Comparison of ENCODE assay signal across 8 cellular contexts in genomic region chr2:183035298-183035953, GRCh38. TPM values are rescaled to one million over a fixed set of nuclear protein-coding genes. Genes with fewer than 3 reads are reported as not detected.
A peak's percentile ranks its signal among the peaks of the same experiment; 100 is the strongest.
DNase-seq lines count a peak whose midpoint lies in the region; ATAC-seq, FAIRE-seq and TF ChIP-seq lines count a peak whose summit lies in the region.

No MANE protein-coding gene starts in this region.

- peak overlapping the region in 3 of 5 donors; percentile 6 to 39 (median 26) for H3K4me3 Mint-ChIP-seq in immature natural killer cell
- H3K4me3 Mint-ChIP-seq in T-cell: peak overlapping the region in 1 of 3 donors; percentile 25

- H2AFZ ChIP-seq in K562 (ENCODE audit: low read depth, low read length): 0 out of 2 replicates have a peak overlapping the region, but pooled peaks have one; percentile 3

- intact Hi-C loops in left ventricle myocardium inferior (cut with micrococcal nuclease) (no loop called here), cardiac septum (cut with DNase I) (loop anchor here (5.0 kb wide), 1 partner anchor 53 kb away; no protein-coding TSS in a partner anchor), K562 (cut with micrococcal nuclease) (loop anchor here (5.0 kb wide), 1 partner anchor 1172 kb away; no protein-coding TSS in a partner anchor), uterus (cut with DNase I; ENCODE audit: low total_unique reads) (no loop called here)

- peaks cover 85% of the 10 kb centered on the region for H3K4me1 ChIP-seq in left ventricle myocardium inferior
- H3K4me1 ChIP-seq in K562 (replicated peaks in 1 of 2; ENCODE audit: control insufficient read depth in 2 of 2, insufficient read depth in 2 of 2, low read length in 2 of 2): peaks cover 16 to 31% of the 10 kb centered on the region in 2 experiments
- peaks cover 0 to 30% of the 10 kb centered on the region in 2 donors for H3K4me1 ChIP-seq in uterus

- 26% methylated on average over 2 of the region's 2 CpGs for WGBS in K562 (ENCODE audit: insufficient coverage, low coverage, missing lambda C conversion rate)

- TF ChIP-seq RAD21 in K562 (CRISPR knock-in tag; conservative IDR thresholded peaks at IDR 0.05 in 1 of 2, IDR thresholded peaks at IDR 0.05 in 1 of 2): no peak

- H3K9me3 Mint-ChIP-seq in immature natural killer cell (no peaks in the 10 kb centered on the region), T-cell (no peaks in the 10 kb centered on the region)

- peak overlapping the region; percentile 74 for H3K4me2 ChIP-seq in K562 (ENCODE audit: insufficient read depth, low read length)

- no peaks in the 10 kb centered on the region for H3K36me3 ChIP-seq in left ventricle myocardium inferior
- H3K36me3 ChIP-seq in K562 (ENCODE audit: control insufficient read depth, insufficient read depth, low read length): peaks cover 3% of the 10 kb centered on the region; the same call in 1 of the 3 replicates
- H3K36me3 ChIP-seq in uterus: no peaks in the 10 kb centered on the region

- H3K27ac ChIP-seq in left ventricle myocardium inferior (replicated peaks) (peak overlapping the region; percentile 98), K562 (ENCODE audit: extremely low read depth, low read depth, low read length) (peak overlapping the region; percentile 74), uterus (peak overlapping the region; percentile 97 to 99)

- H3K27ac Mint-ChIP-seq in immature natural killer cell (no peak overlapping the region), T-cell (no peak overlapping the region)

- peak overlapping the region in 1 of 2 experiments; percentile 82; a peak in 2 of 4 replicates for H3K9ac ChIP-seq in K562 (ENCODE audit: insufficient read depth in 1 of 2, low read depth in 2 of 2, low read length in 2 of 2)

- no peak for FAIRE-seq in K562 (lab: Jason Lieb, UNC)

- H3K9me1 ChIP-seq in K562 (ENCODE audit: control insufficient read depth, insufficient read depth, low read length): no peaks in the 10 kb centered on the region

- no peaks in the 10 kb centered on the region for H3K27me3 ChIP-seq in left ventricle myocardium inferior (ENCODE audit: low read depth)
- no peaks in the 10 kb centered on the region for H3K27me3 ChIP-seq in K562 (ENCODE audit: control insufficient read depth in 2 of 2, insufficient read depth in 2 of 2, low read length in 2 of 2)
- H3K27me3 ChIP-seq in uterus: no peaks in the 10 kb centered on the region

- H3K4me3 ChIP-seq in left ventricle myocardium inferior: peak overlapping the region; percentile 76
- peak overlapping the region; percentile 76 for H3K4me3 ChIP-seq in K562
- peak overlapping the region in 1 of 2 donors; percentile 90 for H3K4me3 ChIP-seq in uterus

- POLR2A ChIA-PET in K562 (lab: Yijun Ruan, JAX): interaction anchor here (1.4 to 2.7 kb wide), 3 partner anchors 11 to 22 kb away, joined by 3 to 16 read pairs (median 5); no protein-coding TSS in a partner anchor
- POLR2A ChIA-PET in T-cell (lab: Charles Lee): no interaction called here

- in situ Hi-C loops in K562 (cut with MboI) (no loop called here), ACHN (cut with HindIII; ENCODE audit: low pct_ligation_motif_present, low pct_unique_long_range_greater_than_20kb, low sequenced_read_pairs) (no loop called here)

- H3K79me2 ChIP-seq in K562 (ENCODE audit: control insufficient read depth, insufficient read depth, low read length): peaks cover 77% of the 10 kb centered on the region

- peaks cover 15 to 27% (median 22%) of the 10 kb centered on the region in 3 donors for H3K27me3 Mint-ChIP-seq in immature natural killer cell (ENCODE audit: low read depth in 3 of 3)
- H3K27me3 Mint-ChIP-seq in T-cell: peaks cover 37 to 39% of the 10 kb centered on the region in 2 donors

- CTCF ChIA-PET in K562 (lab: Yijun Ruan, JAX; ENCODE audit: low intra/inter-chr PET ratio) (interaction anchor here (0.6 kb wide), 1 partner anchor 97 kb away, joined by 4 read pairs; no protein-coding TSS in a partner anchor), T-cell (lab: Charles Lee) (no interaction called here)

- no peak for TF ChIP-seq POLR2A in K562 (conservative IDR thresholded peaks at IDR 0.05)
- no peak for TF ChIP-seq POLR2A in uterus (IDR thresholded peaks at IDR 0.05)

- no peaks in the 10 kb centered on the region for H4K20me1 ChIP-seq in K562 (replicated peaks; ENCODE audit: control insufficient read depth, insufficient read depth, low read length)

- no TSS peak for BruUV-seq in K562 (replicated peaks; lab: Mats Ljungman, UMichigan)

- TF ChIP-seq CTCF in left ventricle myocardium inferior (IDR thresholded peaks at IDR 0.05; ENCODE audit: borderline replicate concordance): no peak
- no peak for TF ChIP-seq CTCF in K562 (IDR thresholded peaks at IDR 0.05 in 2 of 3, conservative IDR thresholded peaks at IDR 0.05 in 1 of 3; ENCODE audit: insufficient read depth in 2 of 3, low read depth in 1 of 3, low read length in 3 of 3)
- TF ChIP-seq CTCF in uterus (IDR thresholded peaks at IDR 0.05): no peak

- H3K4me1 Mint-ChIP-seq in immature natural killer cell: peaks cover 32 to 37% of the 10 kb centered on the region in 2 donors
- H3K4me1 Mint-ChIP-seq in T-cell: peaks cover 32 to 45% (median 37%) of the 10 kb centered on the region in 3 donors

- DNase-seq in left ventricle myocardium inferior: no peak
- no peak for DNase-seq in cardiac septum (ENCODE audit: low spot score)
- DNase-seq in K562 (ENCODE audit: extremely low read depth in 1 of 4, low spot score in 3 of 4): peak in 1 of 4 experiments; percentile 47
- no peak for DNase-seq in immature natural killer cell
- DNase-seq in uterus: no peak
- DNase-seq in T-cell: no peak
- no peak for DNase-seq in ACHN

- no peaks in the 10 kb centered on the region for H3K36me3 Mint-ChIP-seq in immature natural killer cell
- H3K36me3 Mint-ChIP-seq in T-cell: no peaks in the 10 kb centered on the region

- ATAC-seq in K562: peak; percentile 27
- no peak for ATAC-seq in T-cell (replicated peaks in 1 of 4)
- ATAC-seq in GM21360 (IDR thresholded peaks at IDR 0.05; ENCODE audit: unreplicated experiment): no peak

- no peak for TF ChIP-seq EP300 in K562 (IDR thresholded peaks at IDR 0.05; ENCODE audit: low read length)

- H3K9me3 ChIP-seq in left ventricle myocardium inferior (replicated peaks): no peaks in the 10 kb centered on the region
- H3K9me3 ChIP-seq in K562 (replicated peaks; ENCODE audit: control insufficient read depth, insufficient read depth, low read depth, low read length): no peaks in the 10 kb centered on the region
- H3K9me3 ChIP-seq in uterus: no peaks in the 10 kb centered on the region

TF ChIP-seq in K562, 482 proteins besides CTCF, POLR2A, EP300 and RAD21 (continues in another document):
- peak; percentile 83; the same call in 1 of the 2 replicates for TF ChIP-seq MTA3 (IDR thresholded peaks at IDR 0.05; ENCODE audit: borderline replicate concordance)
- TF ChIP-seq SRSF3 (IDR thresholded peaks at IDR 0.05; ENCODE audit: insufficient read depth, low read length): no peak
- no peak for TF ChIP-seq ZBTB17 (CRISPR knock-in tag; IDR thresholded peaks at IDR 0.05)
- TF ChIP-seq ZNF766 (CRISPR knock-in tag; conservative IDR thresholded peaks at IDR 0.05): peak; percentile 87
- no peak for TF ChIP-seq ZBED1 (IDR thresholded peaks at IDR 0.05)
- TF ChIP-seq RNF2 (IDR thresholded peaks at IDR 0.05): no peak

RNA-seq across cellular contexts. Expression of gene NCKAP1, which starts 2.8 kb away (rescaled TPM):
- 142 TPM for total RNA-seq in left ventricle myocardium inferior
- 153 TPM for total RNA-seq in cardiac septum
- total RNA-seq in K562 (2011; cell fraction: chromatin; rRNA removed; ENCODE audit: low replicate concordance): 95.8 and 462 TPM in 2 replicates
- 43.0 and 60.9 TPM in 2 replicates for total RNA-seq in K562 (2011; cell fraction: nucleolus; rRNA removed)
- total RNA-seq in K562 (2011; cell fraction: nucleoplasm; rRNA removed): 111 and 144 TPM in 2 replicates
- 39.7 and 43.9 TPM in 2 replicates for total RNA-seq in K562 (2014; rRNA removed)
- 120 and 136 TPM in 2 replicates for total RNA-seq in K562 (2014; rRNA removed; fragmentation: Illumina TruSeq; extraction: Trizol)
- total RNA-seq in K562 (2015; rRNA removed; fragmentation: Illumina TruSeq; extraction: Trizol): 91.0 and 99.2 TPM in 2 replicates
- total RNA-seq in K562 (2021): 86.6 and 88.7 TPM in 2 replicates
- polyA plus RNA-seq in K562 (2011; rRNA removed): 120 and 153 TPM in 2 replicates
- 39.5 and 56.7 TPM in 2 replicates for polyA plus RNA-seq in K562 (2011; cell fraction: cytosol; rRNA removed)
- polyA plus RNA-seq in K562 (2011; cell fraction: nucleus; rRNA removed): 70.5 and 141 TPM in 2 replicates
- 60.8 and 92.5 TPM in 2 replicates for polyA plus RNA-seq in K562 (2012)
- polyA plus RNA-seq in K562 (2014; fragmentation: Illumina TruSeq; extraction: Trizol): 78.2 and 89.6 TPM in 2 replicates
- 10 to 100 TPM; 34.0 to 35.1 TPM for polyA plus RNA-seq in K562 (2014; fragmentation: Nextera tagmentation; extraction: Ambion mirVana)
- 56.7 and 60.5 TPM in 2 replicates for polyA plus RNA-seq in K562 (2014; rRNA removed)
- polyA minus RNA-seq in K562 (2011; rRNA and poly(A)+ RNA removed): 194 and 201 TPM in 2 replicates
- polyA minus RNA-seq in K562 (2011; cell fraction: cytosol; rRNA and poly(A)+ RNA removed): 31.1 and 55.4 TPM in 2 replicates
- 74.7 and 132 TPM in 2 replicates for polyA minus RNA-seq in K562 (2011; cell fraction: nucleus; rRNA and poly(A)+ RNA removed)
- polyA plus RNA-seq in immature natural killer cell: 1 to 10 TPM in 2 of 3 donors, under 1 TPM in 1; 0.52 to 3.7 (median 2.2) TPM
- 100 to 1,000 TPM in 3 of 4 donors, 10 to 100 TPM in 1; 55.3 to 284 (median 167) TPM for total RNA-seq in uterus
- total RNA-seq in T-cell: 1 to 10 TPM; 2.6 to 7.6 (median 4.9) TPM

RNA-seq across cellular contexts. Expression of gene DUSP19, which starts 43.1 kb away (rescaled TPM):
- total RNA-seq in left ventricle myocardium inferior (11.4 TPM), cardiac septum (8.6 TPM), K562 (2014; rRNA removed) (2.7 and 3.1 TPM in 2 replicates), K562 (2014; rRNA removed; fragmentation: Illumina TruSeq; extraction: Trizol) (3.5 and 5.6 TPM in 2 replicates), K562 (2015; rRNA removed; fragmentation: Illumina TruSeq; extraction: Trizol) (3.2 and 3.7 TPM in 2 replicates), K562 (2021) (3.5 and 4.7 TPM in 2 replicates), uterus (10 to 100 TPM in 1 of 4 donors, 1 to 10 TPM in 2, under 1 TPM in 1; 0.29 to 12.4 (median 3.3) TPM), T-cell (1 to 10 TPM; 1.3 to 2.5 (median 2.0) TPM)
- 1.3 and 2.0 TPM in 2 replicates for total RNA-seq in K562 (2011; cell fraction: chromatin; rRNA removed; ENCODE audit: low replicate concordance)
- total RNA-seq in K562 (2011; cell fraction: nucleolus; rRNA removed): 1.1 and 1.2 TPM in 2 replicates
- 2.1 and 2.4 TPM in 2 replicates for total RNA-seq in K562 (2011; cell fraction: nucleoplasm; rRNA removed)
- polyA plus RNA-seq in K562 (2011; rRNA removed) (4.8 and 6.3 TPM in 2 replicates), K562 (2014; fragmentation: Illumina TruSeq; extraction: Trizol) (1.2 and 1.6 TPM in 2 replicates), K562 (2014; fragmentation: Nextera tagmentation; extraction: Ambion mirVana) (1 to 10 TPM; 2.7 to 3.1 TPM), K562 (2014; rRNA removed) (2.0 and 2.7 TPM in 2 replicates), immature natural killer cell (1 to 10 TPM in 1 of 3 donors, under 1 TPM in 1, not detected in 1; 0.91 to 1.3 TPM)
- 1.3 and 3.1 TPM in 2 replicates for polyA plus RNA-seq in K562 (2011; cell fraction: cytosol; rRNA removed)
- polyA plus RNA-seq in K562 (2011; cell fraction: nucleus; rRNA removed): 0.97 and 1.2 TPM in 2 replicates
- 1.0 and 2.1 TPM in 2 replicates for polyA plus RNA-seq in K562 (2012)
- 5.7 and 6.0 TPM in 2 replicates for polyA minus RNA-seq in K562 (2011; rRNA and poly(A)+ RNA removed)
- 2.2 and 2.6 TPM in 2 replicates for polyA minus RNA-seq in K562 (2011; cell fraction: cytosol; rRNA and poly(A)+ RNA removed)
- 0.67 and 2.0 TPM in 2 replicates for polyA minus RNA-seq in K562 (2011; cell fraction: nucleus; rRNA and poly(A)+ RNA removed)

Comparison
In these comparisons a context has a peak if more than half of its experiments do, and no peak if none do; other contexts are left out.
1. intact Hi-C loops: an anchor here in cardiac septum (5.0 kb wide) and K562 (5.0 kb wide); none called in left ventricle myocardium inferior and uterus.
2. RNA of gene NCKAP1, which starts 2.8 kb away (total RNA-seq): 55.3 to 284 TPM in uterus, 153 TPM in cardiac septum (single experiment), 142 TPM in left ventricle myocardium inferior (single experiment) and 39.7 to 462 TPM in K562; 2.6 to 7.6 TPM in T-cell; every median in the first group is over 4 times any median in the second.
3. Peak in every context shown above with its lines, with median percentiles within 50 percentile points of each other: H3K27ac ChIP-seq.